Comparison of ENCODE assay signal across 2 cellular contexts in the genomic region with DNA sequence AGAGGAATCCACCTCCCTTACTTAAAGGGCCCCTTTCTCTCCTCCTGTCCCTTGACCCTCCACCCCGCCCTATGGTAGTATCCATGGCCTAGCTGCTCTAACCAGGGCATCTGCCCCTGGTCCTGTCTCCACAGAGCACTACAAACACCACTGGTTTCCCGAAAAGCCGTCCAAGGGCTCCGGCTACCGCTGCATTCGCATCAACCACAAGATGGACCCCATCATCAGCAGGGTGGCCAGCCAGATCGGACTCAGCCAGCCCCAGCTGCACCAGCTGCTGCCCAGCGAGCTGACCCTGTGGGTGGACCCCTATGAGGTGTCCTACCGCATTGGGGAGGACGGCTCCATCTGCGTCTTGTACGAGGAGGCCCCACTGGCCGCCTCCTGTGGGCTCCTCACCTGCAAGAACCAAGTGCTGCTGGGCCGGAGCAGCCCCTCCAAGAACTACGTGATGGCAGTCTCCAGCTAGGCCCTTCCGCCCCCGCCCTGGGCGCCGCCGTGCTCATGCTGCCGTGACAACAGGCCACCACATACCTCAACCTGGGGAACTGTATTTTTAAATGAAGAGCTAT.
TF ChIP-seq lines count a peak whose summit lies in the region.

No MANE protein-coding gene starts in this region.

TF ChIP-seq in A549, 52 proteins besides CTCF, POLR2A, EP300 and RAD21:
- TF ChIP-seq, protein P1, sequence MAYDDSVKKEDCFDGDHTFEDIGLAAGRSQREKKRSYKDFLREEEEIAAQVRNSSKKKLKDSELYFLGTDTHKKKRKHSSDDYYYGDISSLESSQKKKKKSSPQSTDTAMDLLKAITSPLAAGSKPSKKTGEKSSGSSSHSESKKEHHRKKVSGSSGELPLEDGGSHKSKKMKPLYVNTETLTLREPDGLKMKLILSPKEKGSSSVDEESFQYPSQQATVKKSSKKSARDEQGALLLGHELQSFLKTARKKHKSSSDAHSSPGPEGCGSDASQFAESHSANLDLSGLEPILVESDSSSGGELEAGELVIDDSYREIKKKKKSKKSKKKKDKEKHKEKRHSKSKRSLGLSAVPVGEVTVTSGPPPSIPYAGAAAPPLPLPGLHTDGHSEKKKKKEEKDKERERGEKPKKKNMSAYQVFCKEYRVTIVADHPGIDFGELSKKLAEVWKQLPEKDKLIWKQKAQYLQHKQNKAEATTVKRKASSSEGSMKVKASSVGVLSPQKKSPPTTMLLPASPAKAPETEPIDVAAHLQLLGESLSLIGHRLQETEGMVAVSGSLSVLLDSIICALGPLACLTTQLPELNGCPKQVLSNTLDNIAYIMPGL (CRISPR knock-in tag; IDR thresholded peaks at IDR 0.05; ENCODE audit: borderline replicate concordance) = no peak
- no peak for TF ChIP-seq KDM1A (IDR thresholded peaks at IDR 0.05; ENCODE audit: low read depth)

TF ChIP-seq in GM12878, 131 proteins besides CTCF, POLR2A, EP300 and RAD21 (continues in another document):
- 0 out of 2 replicates have a peak, but pooled peaks have one; percentile 18 for TF ChIP-seq IKZF1 (conservative IDR thresholded peaks at IDR 0.05)
- peak in 1 of 2 experiments; percentile 93; a peak in 2 of 3 replicates for TF ChIP-seq EGR1 (IDR thresholded peaks at IDR 0.05; ENCODE audit: borderline replicate concordance in 1 of 2, low read depth in 2 of 2, low read length in 2 of 2)
- TF ChIP-seq, protein P2, sequence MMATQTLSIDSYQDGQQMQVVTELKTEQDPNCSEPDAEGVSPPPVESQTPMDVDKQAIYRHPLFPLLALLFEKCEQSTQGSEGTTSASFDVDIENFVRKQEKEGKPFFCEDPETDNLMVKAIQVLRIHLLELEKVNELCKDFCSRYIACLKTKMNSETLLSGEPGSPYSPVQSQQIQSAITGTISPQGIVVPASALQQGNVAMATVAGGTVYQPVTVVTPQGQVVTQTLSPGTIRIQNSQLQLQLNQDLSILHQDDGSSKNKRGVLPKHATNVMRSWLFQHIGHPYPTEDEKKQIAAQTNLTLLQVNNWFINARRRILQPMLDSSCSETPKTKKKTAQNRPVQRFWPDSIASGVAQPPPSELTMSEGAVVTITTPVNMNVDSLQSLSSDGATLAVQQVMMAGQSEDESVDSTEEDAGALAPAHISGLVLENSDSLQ (IDR thresholded peaks at IDR 0.05) = no peak
- TF ChIP-seq PAX5 (IDR thresholded peaks at IDR 0.05; ENCODE audit: borderline replicate concordance, low read depth, low read length) = peak; percentile 81
- TF ChIP-seq CBFB (IDR thresholded peaks at IDR 0.05; ENCODE audit: low read depth) = no peak; the same call in 1 of the 2 replicates
- TF ChIP-seq NFXL1 (IDR thresholded peaks at IDR 0.05; ENCODE audit: borderline replicate concordance) = no peak
- TF ChIP-seq CBX5 (IDR thresholded peaks at IDR 0.05; ENCODE audit: low read depth) = no peak
- TF ChIP-seq, protein P3, sequence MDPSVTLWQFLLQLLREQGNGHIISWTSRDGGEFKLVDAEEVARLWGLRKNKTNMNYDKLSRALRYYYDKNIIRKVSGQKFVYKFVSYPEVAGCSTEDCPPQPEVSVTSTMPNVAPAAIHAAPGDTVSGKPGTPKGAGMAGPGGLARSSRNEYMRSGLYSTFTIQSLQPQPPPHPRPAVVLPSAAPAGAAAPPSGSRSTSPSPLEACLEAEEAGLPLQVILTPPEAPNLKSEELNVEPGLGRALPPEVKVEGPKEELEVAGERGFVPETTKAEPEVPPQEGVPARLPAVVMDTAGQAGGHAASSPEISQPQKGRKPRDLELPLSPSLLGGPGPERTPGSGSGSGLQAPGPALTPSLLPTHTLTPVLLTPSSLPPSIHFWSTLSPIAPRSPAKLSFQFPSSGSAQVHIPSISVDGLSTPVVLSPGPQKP (IDR thresholded peaks at IDR 0.05; ENCODE audit: low read depth, low read length) = no peak
- peak; percentile 26; the same call in 1 of the 2 replicates for TF ChIP-seq CREB1 (IDR thresholded peaks at IDR 0.05; ENCODE audit: low read depth)
- TF ChIP-seq, protein P4, sequence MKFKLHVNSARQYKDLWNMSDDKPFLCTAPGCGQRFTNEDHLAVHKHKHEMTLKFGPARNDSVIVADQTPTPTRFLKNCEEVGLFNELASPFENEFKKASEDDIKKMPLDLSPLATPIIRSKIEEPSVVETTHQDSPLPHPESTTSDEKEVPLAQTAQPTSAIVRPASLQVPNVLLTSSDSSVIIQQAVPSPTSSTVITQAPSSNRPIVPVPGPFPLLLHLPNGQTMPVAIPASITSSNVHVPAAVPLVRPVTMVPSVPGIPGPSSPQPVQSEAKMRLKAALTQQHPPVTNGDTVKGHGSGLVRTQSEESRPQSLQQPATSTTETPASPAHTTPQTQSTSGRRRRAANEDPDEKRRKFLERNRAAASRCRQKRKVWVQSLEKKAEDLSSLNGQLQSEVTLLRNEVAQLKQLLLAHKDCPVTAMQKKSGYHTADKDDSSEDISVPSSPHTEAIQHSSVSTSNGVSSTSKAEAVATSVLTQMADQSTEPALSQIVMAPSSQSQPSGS (IDR thresholded peaks at IDR 0.05; ENCODE audit: low read length) = no peak
- TF ChIP-seq, protein P5, sequence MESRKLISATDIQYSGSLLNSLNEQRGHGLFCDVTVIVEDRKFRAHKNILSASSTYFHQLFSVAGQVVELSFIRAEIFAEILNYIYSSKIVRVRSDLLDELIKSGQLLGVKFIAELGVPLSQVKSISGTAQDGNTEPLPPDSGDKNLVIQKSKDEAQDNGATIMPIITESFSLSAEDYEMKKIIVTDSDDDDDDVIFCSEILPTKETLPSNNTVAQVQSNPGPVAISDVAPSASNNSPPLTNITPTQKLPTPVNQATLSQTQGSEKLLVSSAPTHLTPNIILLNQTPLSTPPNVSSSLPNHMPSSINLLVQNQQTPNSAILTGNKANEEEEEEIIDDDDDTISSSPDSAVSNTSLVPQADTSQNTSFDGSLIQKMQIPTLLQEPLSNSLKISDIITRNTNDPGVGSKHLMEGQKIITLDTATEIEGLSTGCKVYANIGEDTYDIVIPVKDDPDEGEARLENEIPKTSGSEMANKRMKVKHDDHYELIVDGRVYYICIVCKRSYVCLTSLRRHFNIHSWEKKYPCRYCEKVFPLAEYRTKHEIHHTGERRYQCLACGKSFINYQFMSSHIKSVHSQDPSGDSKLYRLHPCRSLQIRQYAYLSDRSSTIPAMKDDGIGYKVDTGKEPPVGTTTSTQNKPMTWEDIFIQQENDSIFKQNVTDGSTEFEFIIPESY (IDR thresholded peaks at IDR 0.05) = no peak
- no peak for TF ChIP-seq FOS (IDR thresholded peaks at IDR 0.05; ENCODE audit: borderline replicate concordance, extremely low read depth, insufficient read length)
- no peak for TF ChIP-seq GABPA (IDR thresholded peaks at IDR 0.05; ENCODE audit: low read depth)
- TF ChIP-seq YY1 (IDR thresholded peaks at IDR 0.05; ENCODE audit: low read depth, low read length) = 0 out of 2 replicates have a peak, but pooled peaks have one; percentile 7
- TF ChIP-seq TBL1XR1 (IDR thresholded peaks at IDR 0.05; ENCODE audit: low read depth, low read length) = peak; percentile 32; the same call in 1 of the 2 replicates
- TF ChIP-seq RUNX3 (IDR thresholded peaks at IDR 0.05; ENCODE audit: low read length) = no peak; the same call in none of the 2 replicates
- TF ChIP-seq, protein P6, sequence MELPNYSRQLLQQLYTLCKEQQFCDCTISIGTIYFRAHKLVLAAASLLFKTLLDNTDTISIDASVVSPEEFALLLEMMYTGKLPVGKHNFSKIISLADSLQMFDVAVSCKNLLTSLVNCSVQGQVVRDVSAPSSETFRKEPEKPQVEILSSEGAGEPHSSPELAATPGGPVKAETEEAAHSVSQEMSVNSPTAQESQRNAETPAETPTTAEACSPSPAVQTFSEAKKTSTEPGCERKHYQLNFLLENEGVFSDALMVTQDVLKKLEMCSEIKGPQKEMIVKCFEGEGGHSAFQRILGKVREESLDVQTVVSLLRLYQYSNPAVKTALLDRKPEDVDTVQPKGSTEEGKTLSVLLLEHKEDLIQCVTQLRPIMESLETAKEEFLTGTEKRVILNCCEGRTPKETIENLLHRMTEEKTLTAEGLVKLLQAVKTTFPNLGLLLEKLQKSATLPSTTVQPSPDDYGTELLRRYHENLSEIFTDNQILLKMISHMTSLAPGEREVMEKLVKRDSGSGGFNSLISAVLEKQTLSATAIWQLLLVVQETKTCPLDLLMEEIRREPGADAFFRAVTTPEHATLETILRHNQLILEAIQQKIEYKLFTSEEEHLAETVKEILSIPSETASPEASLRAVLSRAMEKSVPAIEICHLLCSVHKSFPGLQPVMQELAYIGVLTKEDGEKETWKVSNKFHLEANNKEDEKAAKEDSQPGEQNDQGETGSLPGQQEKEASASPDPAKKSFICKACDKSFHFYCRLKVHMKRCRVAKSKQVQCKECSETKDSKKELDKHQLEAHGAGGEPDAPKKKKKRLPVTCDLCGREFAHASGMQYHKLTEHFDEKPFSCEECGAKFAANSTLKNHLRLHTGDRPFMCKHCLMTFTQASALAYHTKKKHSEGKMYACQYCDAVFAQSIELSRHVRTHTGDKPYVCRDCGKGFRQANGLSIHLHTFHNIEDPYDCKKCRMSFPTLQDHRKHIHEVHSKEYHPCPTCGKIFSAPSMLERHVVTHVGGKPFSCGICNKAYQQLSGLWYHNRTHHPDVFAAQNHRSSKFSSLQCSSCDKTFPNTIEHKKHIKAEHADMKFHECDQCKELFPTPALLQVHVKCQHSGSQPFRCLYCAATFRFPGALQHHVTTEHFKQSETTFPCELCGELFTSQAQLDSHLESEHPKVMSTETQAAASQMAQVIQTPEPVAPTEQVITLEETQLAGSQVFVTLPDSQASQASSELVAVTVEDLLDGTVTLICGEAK (IDR thresholded peaks at IDR 0.05; ENCODE audit: borderline replicate concordance) = no peak
- TF ChIP-seq, protein P7, sequence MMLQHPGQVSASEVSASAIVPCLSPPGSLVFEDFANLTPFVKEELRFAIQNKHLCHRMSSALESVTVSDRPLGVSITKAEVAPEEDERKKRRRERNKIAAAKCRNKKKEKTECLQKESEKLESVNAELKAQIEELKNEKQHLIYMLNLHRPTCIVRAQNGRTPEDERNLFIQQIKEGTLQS (IDR thresholded peaks at IDR 0.05; ENCODE audit: borderline replicate concordance, extremely low read depth, low read depth, low read length) = no peak
- TF ChIP-seq ZNF217 (IDR thresholded peaks at IDR 0.05) = no peak
- 0 out of 2 replicates have a peak, but pooled peaks have one; percentile 17 for TF ChIP-seq CHD1 (IDR thresholded peaks at IDR 0.05; ENCODE audit: low read depth, low read length)
- 0 out of 2 replicates have a peak, but pooled peaks have one; percentile 13 for TF ChIP-seq PML (IDR thresholded peaks at IDR 0.05; ENCODE audit: low read length)
- TF ChIP-seq, protein P8, sequence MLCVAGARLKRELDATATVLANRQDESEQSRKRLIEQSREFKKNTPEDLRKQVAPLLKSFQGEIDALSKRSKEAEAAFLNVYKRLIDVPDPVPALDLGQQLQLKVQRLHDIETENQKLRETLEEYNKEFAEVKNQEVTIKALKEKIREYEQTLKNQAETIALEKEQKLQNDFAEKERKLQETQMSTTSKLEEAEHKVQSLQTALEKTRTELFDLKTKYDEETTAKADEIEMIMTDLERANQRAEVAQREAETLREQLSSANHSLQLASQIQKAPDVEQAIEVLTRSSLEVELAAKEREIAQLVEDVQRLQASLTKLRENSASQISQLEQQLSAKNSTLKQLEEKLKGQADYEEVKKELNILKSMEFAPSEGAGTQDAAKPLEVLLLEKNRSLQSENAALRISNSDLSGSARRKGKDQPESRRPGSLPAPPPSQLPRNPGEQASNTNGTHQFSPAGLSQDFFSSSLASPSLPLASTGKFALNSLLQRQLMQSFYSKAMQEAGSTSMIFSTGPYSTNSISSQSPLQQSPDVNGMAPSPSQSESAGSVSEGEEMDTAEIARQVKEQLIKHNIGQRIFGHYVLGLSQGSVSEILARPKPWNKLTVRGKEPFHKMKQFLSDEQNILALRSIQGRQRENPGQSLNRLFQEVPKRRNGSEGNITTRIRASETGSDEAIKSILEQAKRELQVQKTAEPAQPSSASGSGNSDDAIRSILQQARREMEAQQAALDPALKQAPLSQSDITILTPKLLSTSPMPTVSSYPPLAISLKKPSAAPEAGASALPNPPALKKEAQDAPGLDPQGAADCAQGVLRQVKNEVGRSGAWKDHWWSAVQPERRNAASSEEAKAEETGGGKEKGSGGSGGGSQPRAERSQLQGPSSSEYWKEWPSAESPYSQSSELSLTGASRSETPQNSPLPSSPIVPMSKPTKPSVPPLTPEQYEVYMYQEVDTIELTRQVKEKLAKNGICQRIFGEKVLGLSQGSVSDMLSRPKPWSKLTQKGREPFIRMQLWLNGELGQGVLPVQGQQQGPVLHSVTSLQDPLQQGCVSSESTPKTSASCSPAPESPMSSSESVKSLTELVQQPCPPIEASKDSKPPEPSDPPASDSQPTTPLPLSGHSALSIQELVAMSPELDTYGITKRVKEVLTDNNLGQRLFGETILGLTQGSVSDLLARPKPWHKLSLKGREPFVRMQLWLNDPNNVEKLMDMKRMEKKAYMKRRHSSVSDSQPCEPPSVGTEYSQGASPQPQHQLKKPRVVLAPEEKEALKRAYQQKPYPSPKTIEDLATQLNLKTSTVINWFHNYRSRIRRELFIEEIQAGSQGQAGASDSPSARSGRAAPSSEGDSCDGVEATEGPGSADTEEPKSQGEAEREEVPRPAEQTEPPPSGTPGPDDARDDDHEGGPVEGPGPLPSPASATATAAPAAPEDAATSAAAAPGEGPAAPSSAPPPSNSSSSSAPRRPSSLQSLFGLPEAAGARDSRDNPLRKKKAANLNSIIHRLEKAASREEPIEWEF (IDR thresholded peaks at IDR 0.05; ENCODE audit: insufficient replicate concordance, low read depth, low read length) = no peak
- TF ChIP-seq, protein P9, sequence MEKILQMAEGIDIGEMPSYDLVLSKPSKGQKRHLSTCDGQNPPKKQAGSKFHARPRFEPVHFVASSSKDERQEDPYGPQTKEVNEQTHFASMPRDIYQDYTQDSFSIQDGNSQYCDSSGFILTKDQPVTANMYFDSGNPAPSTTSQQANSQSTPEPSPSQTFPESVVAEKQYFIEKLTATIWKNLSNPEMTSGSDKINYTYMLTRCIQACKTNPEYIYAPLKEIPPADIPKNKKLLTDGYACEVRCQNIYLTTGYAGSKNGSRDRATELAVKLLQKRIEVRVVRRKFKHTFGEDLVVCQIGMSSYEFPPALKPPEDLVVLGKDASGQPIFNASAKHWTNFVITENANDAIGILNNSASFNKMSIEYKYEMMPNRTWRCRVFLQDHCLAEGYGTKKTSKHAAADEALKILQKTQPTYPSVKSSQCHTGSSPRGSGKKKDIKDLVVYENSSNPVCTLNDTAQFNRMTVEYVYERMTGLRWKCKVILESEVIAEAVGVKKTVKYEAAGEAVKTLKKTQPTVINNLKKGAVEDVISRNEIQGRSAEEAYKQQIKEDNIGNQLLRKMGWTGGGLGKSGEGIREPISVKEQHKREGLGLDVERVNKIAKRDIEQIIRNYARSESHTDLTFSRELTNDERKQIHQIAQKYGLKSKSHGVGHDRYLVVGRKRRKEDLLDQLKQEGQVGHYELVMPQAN (conservative IDR thresholded peaks at IDR 0.05) = peak; percentile 24; the same call in 1 of the 2 replicates
- TF ChIP-seq SIN3A (IDR thresholded peaks at IDR 0.05; ENCODE audit: low read depth, low read length) = peak; percentile 68; the same call in 1 of the 2 replicates
